In genomic region chr1:66618390-66618789, GRCh38 we compare ENCODE assay signal across 18 cellular contexts.
"Had no signal": no experiment of that assay in that cellular context is flagged by ENCODE, and none has a peak within 500 bp of the region (broad histone marks: within the 10 kb centered on the region; RNA-seq: fewer than 3 reads in every experiment).

No MANE protein-coding gene starts in this region.

- H3K4me3 ChIP-seq: ascending aorta, colonic mucosa, heart right ventricle, neural progenitor cell, psoas muscle, tibial artery had no signal

- ATAC-seq: activated CD8-positive, alpha-beta T cell treated with anti-CD3 and anti-CD28 coated beads, Interleukin-2, amount 10 ng/mL, durations not matched to agents 7 days and 5 days; heart right ventricle; naive thymus-derived CD4-positive, alpha-beta T cell; psoas muscle; right cardiac atrium; stimulated activated naive CD8-positive, alpha-beta T cell treated with anti-CD3 and anti-CD28 coated beads, Interleukin-15, Interleukin-2, amounts not matched to agents 100 U/mL and 50 U/mL, for 24 hours had no signal

- H3K4me2 ChIP-seq: neural progenitor cell had no signal

- H3K4me3 Mint-ChIP-seq: activated CD4-positive, alpha-beta T cell treated with anti-CD3 and anti-CD28 coated beads, Interleukin-2, amount 10 ng/mL, durations not matched to agents 24 days and 14 days; activated CD8-positive, alpha-beta T cell treated with anti-CD3 and anti-CD28 coated beads, Interleukin-2, amount 10 ng/mL, durations not matched to agents 7 days and 5 days; activated naive CD8-positive, alpha-beta T cell treated with anti-CD3 and anti-CD28 coated beads, Interleukin-2, amount 10 ng/mL, durations not matched to agents 7 days and 5 days; central memory CD8-positive, alpha-beta T cell; endodermal cell; immature natural killer cell; naive thymus-derived CD4-positive, alpha-beta T cell; neural progenitor cell had no signal

- H3K27me3 ChIP-seq: ascending aorta, colonic mucosa, heart right ventricle, neural progenitor cell, tibial artery had no signal

- H3K27ac Mint-ChIP-seq: activated CD4-positive, alpha-beta T cell treated with anti-CD3 and anti-CD28 coated beads, Interleukin-2, amount 10 ng/mL, durations not matched to agents 24 days and 14 days; activated CD8-positive, alpha-beta T cell treated with anti-CD3 and anti-CD28 coated beads, Interleukin-2, amount 10 ng/mL, durations not matched to agents 7 days and 5 days; activated naive CD8-positive, alpha-beta T cell treated with anti-CD3 and anti-CD28 coated beads, Interleukin-2, amount 10 ng/mL, durations not matched to agents 7 days and 5 days; endodermal cell; immature natural killer cell; naive thymus-derived CD4-positive, alpha-beta T cell; neural progenitor cell had no signal

- H3K4me1 ChIP-seq: ascending aorta, colonic mucosa, neural progenitor cell, psoas muscle had no signal

- H3K36me3 ChIP-seq: ascending aorta, colonic mucosa, heart right ventricle, neural progenitor cell, tibial artery had no signal

- H3K27ac ChIP-seq: ascending aorta, colonic mucosa, heart right ventricle, neural progenitor cell, psoas muscle, tibial artery had no signal

- H3K9me3 ChIP-seq: ascending aorta, colonic mucosa, psoas muscle, tibial artery had no signal

- H3K9me3 Mint-ChIP-seq: activated CD4-positive, alpha-beta T cell treated with anti-CD3 and anti-CD28 coated beads, Interleukin-2, amount 10 ng/mL, durations not matched to agents 24 days and 14 days; activated naive CD8-positive, alpha-beta T cell treated with anti-CD3 and anti-CD28 coated beads, Interleukin-2, amount 10 ng/mL, durations not matched to agents 7 days and 5 days; central memory CD8-positive, alpha-beta T cell; endodermal cell; neural progenitor cell had no signal

- DNase-seq: activated CD4-positive, alpha-beta T cell treated with anti-CD3 and anti-CD28 coated beads, Interleukin-2, amount 10 ng/mL, durations not matched to agents 24 days and 14 days; activated CD8-positive, alpha-beta T cell treated with anti-CD3 and anti-CD28 coated beads, Interleukin-2, amount 10 ng/mL, durations not matched to agents 7 days and 5 days; activated naive CD8-positive, alpha-beta T cell treated with anti-CD3 and anti-CD28 coated beads, Interleukin-2, amount 10 ng/mL, durations not matched to agents 7 days and 5 days; colonic mucosa; endodermal cell; heart right ventricle; immature natural killer cell; mesendoderm; naive thymus-derived CD4-positive, alpha-beta T cell; psoas muscle; right cardiac atrium; stimulated activated CD4-positive, alpha-beta T cell treated with anti-CD3 and anti-CD28 coated beads, Interleukin-2, amount 100 ng/mL, for 24 hours; stimulated activated naive CD8-positive, alpha-beta T cell treated with anti-CD3 and anti-CD28 coated beads, Interleukin-15, Interleukin-2, amounts not matched to agents 100 U/mL and 50 U/mL, for 24 hours; substantia nigra; tibial artery had no signal

- H3K4me1 Mint-ChIP-seq: activated CD4-positive, alpha-beta T cell treated with anti-CD3 and anti-CD28 coated beads, Interleukin-2, amount 10 ng/mL, durations not matched to agents 24 days and 14 days; activated naive CD8-positive, alpha-beta T cell treated with anti-CD3 and anti-CD28 coated beads, Interleukin-2, amount 10 ng/mL, durations not matched to agents 7 days and 5 days; central memory CD8-positive, alpha-beta T cell; endodermal cell; immature natural killer cell; naive thymus-derived CD4-positive, alpha-beta T cell; neural progenitor cell had no signal

- H3K36me3 Mint-ChIP-seq: activated naive CD8-positive, alpha-beta T cell treated with anti-CD3 and anti-CD28 coated beads, Interleukin-2, amount 10 ng/mL, durations not matched to agents 7 days and 5 days; immature natural killer cell; naive thymus-derived CD4-positive, alpha-beta T cell; neural progenitor cell had no signal

- H3K9ac ChIP-seq: neural progenitor cell had no signal

- H2AFZ ChIP-seq: neural progenitor cell had no signal
